Comparison of ENCODE assay signal across 1 cellular context in the genomic region with DNA sequence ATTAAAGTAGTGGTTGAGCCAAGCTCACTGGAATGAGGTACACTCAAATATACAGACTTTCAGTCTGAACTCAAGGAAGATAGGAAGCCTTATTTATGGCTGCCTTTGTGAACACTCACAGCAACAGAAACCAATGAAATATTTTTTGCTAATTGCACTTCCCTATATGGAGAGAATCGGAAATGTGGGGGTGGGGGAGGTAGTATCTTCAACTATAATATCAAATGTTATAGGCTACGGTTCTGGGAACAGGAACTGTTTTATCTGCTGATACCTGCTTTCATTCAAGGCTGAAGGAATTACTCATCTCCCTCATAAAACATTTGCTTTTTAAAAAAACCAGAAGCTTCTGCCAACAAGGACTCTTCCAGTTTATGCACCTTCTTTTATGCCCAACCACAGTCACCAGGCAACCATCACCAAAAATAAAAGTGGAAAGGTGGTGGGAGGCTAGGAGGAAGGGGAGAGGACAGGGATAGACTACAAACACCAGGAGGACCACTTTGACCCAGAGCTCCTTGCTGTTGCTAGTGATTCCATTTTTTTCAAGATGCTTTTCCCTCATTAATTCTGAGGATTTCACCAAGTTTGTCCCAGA.
TF ChIP-seq lines count a peak whose summit lies in the region.

No MANE protein-coding gene starts in this region.

TF ChIP-seq in SK-N-SH, 30 proteins besides CTCF, POLR2A, EP300 and RAD21:
- TF ChIP-seq, protein P1, sequence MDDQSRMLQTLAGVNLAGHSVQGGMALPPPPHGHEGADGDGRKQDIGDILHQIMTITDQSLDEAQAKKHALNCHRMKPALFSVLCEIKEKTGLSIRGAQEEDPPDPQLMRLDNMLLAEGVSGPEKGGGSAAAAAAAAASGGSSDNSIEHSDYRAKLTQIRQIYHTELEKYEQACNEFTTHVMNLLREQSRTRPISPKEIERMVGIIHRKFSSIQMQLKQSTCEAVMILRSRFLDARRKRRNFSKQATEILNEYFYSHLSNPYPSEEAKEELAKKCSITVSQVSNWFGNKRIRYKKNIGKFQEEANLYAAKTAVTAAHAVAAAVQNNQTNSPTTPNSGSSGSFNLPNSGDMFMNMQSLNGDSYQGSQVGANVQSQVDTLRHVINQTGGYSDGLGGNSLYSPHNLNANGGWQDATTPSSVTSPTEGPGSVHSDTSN (IDR thresholded peaks at IDR 0.05), result 0 out of 2 replicates have a peak, but pooled peaks have one; percentile 14
- TF ChIP-seq, protein P2, sequence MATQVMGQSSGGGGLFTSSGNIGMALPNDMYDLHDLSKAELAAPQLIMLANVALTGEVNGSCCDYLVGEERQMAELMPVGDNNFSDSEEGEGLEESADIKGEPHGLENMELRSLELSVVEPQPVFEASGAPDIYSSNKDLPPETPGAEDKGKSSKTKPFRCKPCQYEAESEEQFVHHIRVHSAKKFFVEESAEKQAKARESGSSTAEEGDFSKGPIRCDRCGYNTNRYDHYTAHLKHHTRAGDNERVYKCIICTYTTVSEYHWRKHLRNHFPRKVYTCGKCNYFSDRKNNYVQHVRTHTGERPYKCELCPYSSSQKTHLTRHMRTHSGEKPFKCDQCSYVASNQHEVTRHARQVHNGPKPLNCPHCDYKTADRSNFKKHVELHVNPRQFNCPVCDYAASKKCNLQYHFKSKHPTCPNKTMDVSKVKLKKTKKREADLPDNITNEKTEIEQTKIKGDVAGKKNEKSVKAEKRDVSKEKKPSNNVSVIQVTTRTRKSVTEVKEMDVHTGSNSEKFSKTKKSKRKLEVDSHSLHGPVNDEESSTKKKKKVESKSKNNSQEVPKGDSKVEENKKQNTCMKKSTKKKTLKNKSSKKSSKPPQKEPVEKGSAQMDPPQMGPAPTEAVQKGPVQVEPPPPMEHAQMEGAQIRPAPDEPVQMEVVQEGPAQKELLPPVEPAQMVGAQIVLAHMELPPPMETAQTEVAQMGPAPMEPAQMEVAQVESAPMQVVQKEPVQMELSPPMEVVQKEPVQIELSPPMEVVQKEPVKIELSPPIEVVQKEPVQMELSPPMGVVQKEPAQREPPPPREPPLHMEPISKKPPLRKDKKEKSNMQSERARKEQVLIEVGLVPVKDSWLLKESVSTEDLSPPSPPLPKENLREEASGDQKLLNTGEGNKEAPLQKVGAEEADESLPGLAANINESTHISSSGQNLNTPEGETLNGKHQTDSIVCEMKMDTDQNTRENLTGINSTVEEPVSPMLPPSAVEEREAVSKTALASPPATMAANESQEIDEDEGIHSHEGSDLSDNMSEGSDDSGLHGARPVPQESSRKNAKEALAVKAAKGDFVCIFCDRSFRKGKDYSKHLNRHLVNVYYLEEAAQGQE (IDR thresholded peaks at IDR 0.05; ENCODE audit: low read depth, low read length), result no peak
